Comparison of ENCODE assay signal across 29 cellular contexts in genomic region chr2:149525323-149525722, GRCh38.
"Had no signal": no experiment of that assay in that cellular context is flagged by ENCODE, and none has a peak within 500 bp of the region (broad histone marks: within the 10 kb centered on the region; RNA-seq: fewer than 3 reads in every experiment).

No MANE protein-coding gene starts in this region.

- H3K27ac Mint-ChIP-seq: dendritic cell treated with granulocyte-macrophage colony-stimulating factor and Interleukin-4, amounts not matched to agents 40 ng/mL and 50 ng/mL, for 4 days; effector memory CD8-positive, alpha-beta T cell; endodermal cell had no signal

- H3K4me3 ChIP-seq: colonic mucosa, coronary artery, dorsolateral prefrontal cortex, esophagus muscularis mucosa, esophagus squamous epithelium, gastrocnemius medialis, gastroesophageal sphincter, heart left ventricle, heart right ventricle had no signal

- H3K36me3 ChIP-seq: colonic mucosa, esophagus muscularis mucosa, esophagus squamous epithelium, gastrocnemius medialis, gastroesophageal sphincter, heart left ventricle, heart right ventricle had no signal

- H3K9me3 Mint-ChIP-seq: dendritic cell treated with granulocyte-macrophage colony-stimulating factor and Interleukin-4, amounts not matched to agents 40 ng/mL and 50 ng/mL, for 4 days; effector memory CD8-positive, alpha-beta T cell had no signal

- H3K9me3 ChIP-seq: colonic mucosa, esophagus squamous epithelium, gastrocnemius medialis had no signal

- H3K27me3 ChIP-seq: colonic mucosa, gastrocnemius medialis had no signal

- H3K4me3 Mint-ChIP-seq: dendritic cell treated with granulocyte-macrophage colony-stimulating factor and Interleukin-4, amounts not matched to agents 40 ng/mL and 50 ng/mL, for 4 days; effector memory CD8-positive, alpha-beta T cell; endodermal cell had no signal

- H3K27ac ChIP-seq: colonic mucosa, coronary artery, dorsolateral prefrontal cortex, epithelial cell of prostate, esophagus muscularis mucosa, esophagus squamous epithelium, foreskin keratinocyte, gastrocnemius medialis, gastroesophageal sphincter, heart left ventricle, heart right ventricle had no signal

- ATAC-seq: effector memory CD8-positive, alpha-beta T cell; esophagus mucosa; foreskin keratinocyte; gastrocnemius medialis; gastroesophageal sphincter; heart left ventricle; heart right ventricle had no signal

- FAIRE-seq: colon, endometrium, endothelial cell of umbilical vein, frontal cortex had no signal

- DNase-seq: colonic mucosa; cortex of kidney; dermis blood vessel endothelial cell; dorsolateral prefrontal cortex; effector CD4-positive, alpha-beta T cell; effector CD8-positive, alpha-beta T cell; effector memory CD4-positive, alpha-beta T cell; effector memory CD8-positive, alpha-beta T cell; endodermal cell; erythroblast; esophagus squamous epithelium; foreskin fibroblast; foreskin keratinocyte; foreskin melanocyte; gastrocnemius medialis; glutamatergic neuron; head of caudate nucleus; heart left ventricle; heart right ventricle had no signal

- H3K4me1 ChIP-seq: colonic mucosa, esophagus muscularis mucosa, esophagus squamous epithelium, foreskin keratinocyte, gastrocnemius medialis, gastroesophageal sphincter, heart left ventricle, heart right ventricle had no signal

- H3K27me3 Mint-ChIP-seq: dendritic cell treated with granulocyte-macrophage colony-stimulating factor and Interleukin-4, amounts not matched to agents 40 ng/mL and 50 ng/mL, for 4 days had no signal
